Comparison of ENCODE assay signal across 1 cellular context in the genomic region with DNA sequence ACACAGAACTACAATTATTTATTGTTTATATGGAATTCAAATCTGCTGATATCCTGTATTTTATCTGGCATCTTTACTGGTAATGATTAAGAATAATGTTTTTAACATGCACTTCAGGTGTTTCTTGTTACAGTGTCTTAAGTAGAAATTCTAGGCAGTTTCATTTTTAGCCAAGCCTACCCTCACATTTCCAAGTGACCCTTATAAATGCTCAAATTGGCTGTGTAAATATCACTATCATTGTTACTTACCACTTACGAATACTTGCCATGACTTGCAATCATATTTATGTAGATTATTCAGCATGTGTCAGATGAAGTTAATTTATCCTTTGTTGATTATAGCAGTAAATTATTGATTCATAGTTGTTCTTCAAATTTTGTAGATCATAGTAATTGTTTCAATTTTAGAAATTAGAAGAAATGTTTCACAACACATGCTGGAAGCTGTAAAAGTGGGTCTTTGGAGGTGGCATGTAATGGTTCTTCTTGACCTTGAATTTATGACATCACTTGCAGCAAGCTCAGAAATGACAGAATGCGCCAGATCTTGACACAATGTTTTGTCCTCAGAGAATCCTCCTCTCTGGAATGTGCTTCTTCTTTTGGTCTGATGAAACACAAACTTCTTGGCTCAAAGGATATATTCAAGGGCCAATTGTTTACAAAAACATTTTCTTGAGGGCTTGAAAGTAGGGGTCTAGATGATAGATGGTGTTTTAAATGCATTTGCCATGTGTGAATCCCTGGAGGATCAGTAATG.
TF ChIP-seq lines count a peak whose summit lies in the region.

No MANE protein-coding gene starts in this region.

TF ChIP-seq in SK-N-SH, 30 proteins besides CTCF, POLR2A, EP300 and RAD21 (continued from another document):
- TF ChIP-seq TAF1 (IDR thresholded peaks at IDR 0.05; ENCODE audit: borderline replicate concordance, low read depth, low read length) = no peak
- TF ChIP-seq MEF2A (IDR thresholded peaks at IDR 0.05; ENCODE audit: borderline replicate concordance, low read depth) = no peak
- TF ChIP-seq TCF12 (IDR thresholded peaks at IDR 0.05) = no peak
